Comparison of ENCODE assay signal across 7 cellular contexts in the genomic region with DNA sequence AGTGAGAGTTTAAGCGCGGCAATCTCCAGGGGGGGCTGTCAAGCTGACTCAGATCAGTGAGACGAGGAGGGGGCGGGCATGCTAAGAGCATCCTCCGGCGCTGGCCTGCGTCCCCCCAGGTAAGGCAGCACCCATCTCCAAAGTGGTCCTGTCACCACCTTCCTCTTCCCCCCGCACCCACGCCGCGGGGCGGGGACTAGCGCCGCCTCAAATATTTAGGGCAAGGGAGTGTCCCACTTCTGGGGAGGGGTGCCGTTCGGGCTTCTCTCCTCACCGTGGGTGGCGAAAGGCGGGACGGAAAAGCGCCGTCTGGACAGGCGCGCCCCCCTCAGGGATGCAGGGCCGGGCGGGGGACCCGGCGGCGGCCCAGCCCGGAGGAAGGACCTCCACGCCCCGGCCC. TPM values are rescaled to one million over a fixed set of nuclear protein-coding genes. Genes with fewer than 3 reads are reported as not detected.
DNase-seq lines count a peak whose midpoint lies in the region; ATAC-seq lines count a peak whose summit lies in the region.

No MANE protein-coding gene starts in this region.

- ATAC-seq in GM19023 (IDR thresholded peaks at IDR 0.05; ENCODE audit: unreplicated experiment) (peak; percentile 22), HG03039 (IDR thresholded peaks at IDR 0.05; ENCODE audit: unreplicated experiment) (peak; percentile 23)
- ATAC-seq in activated T-helper 17 cell treated with anti-CD3 and anti-CD28 coated beads, Interleukin-2, amount 50 U/mL, for 72 hours (replicated peaks), result no peak

- no peak overlapping the region for H2AK5ac ChIP-seq in mesendoderm (ENCODE audit: low read length)

- H3K79me1 ChIP-seq in mesendoderm (ENCODE audit: low read length), result no peaks in the 10 kb centered on the region

- no peak overlapping the region for H2BK120ac ChIP-seq in mesendoderm (ENCODE audit: low read depth, low read length)

- no peak overlapping the region for H3K27ac ChIP-seq in mesendoderm (ENCODE audit: low read depth, low read length)

- H3K4me1 ChIP-seq in mesendoderm (ENCODE audit: control insufficient read depth, low read depth, low read length), result peaks cover 5% of the 10 kb centered on the region

- H3K9ac ChIP-seq in mesendoderm (ENCODE audit: low read length), result peak overlapping the region; percentile 46

- H3K27me3 Mint-ChIP-seq in activated T-helper 17 cell treated with anti-CD3 and anti-CD28 coated beads, Interleukin-2, amount 50 U/mL, for 72 hours, result peaks cover 35% of the 10 kb centered on the region

- H3K4me2 ChIP-seq in mesendoderm (ENCODE audit: low read length), result peak overlapping the region; percentile 24

- H3K9me3 Mint-ChIP-seq in activated T-helper 17 cell treated with anti-CD3 and anti-CD28 coated beads, Interleukin-2, amount 50 U/mL, for 72 hours, result no peaks in the 10 kb centered on the region

- no peak overlapping the region for H2BK5ac ChIP-seq in mesendoderm (ENCODE audit: low read length)

- peaks cover 23% of the 10 kb centered on the region for H3K4me1 Mint-ChIP-seq in activated T-helper 17 cell treated with anti-CD3 and anti-CD28 coated beads, Interleukin-2, amount 50 U/mL, for 72 hours

- H3K4me3 Mint-ChIP-seq in activated T-helper 17 cell treated with anti-CD3 and anti-CD28 coated beads, Interleukin-2, amount 50 U/mL, for 72 hours, result peak overlapping the region; percentile 47

- H3K79me2 ChIP-seq in mesendoderm (ENCODE audit: control insufficient read depth, insufficient read depth, low read length), result no peaks in the 10 kb centered on the region

- H2BK15ac ChIP-seq in mesendoderm (replicated peaks; ENCODE audit: low read depth), result no peak overlapping the region

- H3K4me3 ChIP-seq in mesendoderm (ENCODE audit: low read length), result peak overlapping the region; percentile 26

- no peak overlapping the region for H3K27ac Mint-ChIP-seq in activated T-helper 17 cell treated with anti-CD3 and anti-CD28 coated beads, Interleukin-2, amount 50 U/mL, for 72 hours

- H4K5ac ChIP-seq in mesendoderm (ENCODE audit: low read length), result no peak overlapping the region

- H3K23ac ChIP-seq in mesendoderm (ENCODE audit: low read length), result no peak overlapping the region

- H3K4ac ChIP-seq in mesendoderm (ENCODE audit: low read depth, low read length), result no peak overlapping the region

- H3K36me3 Mint-ChIP-seq in activated T-helper 17 cell treated with anti-CD3 and anti-CD28 coated beads, Interleukin-2, amount 50 U/mL, for 72 hours (ENCODE audit: low read depth), result peaks cover 6% of the 10 kb centered on the region

- peaks cover 2% of the 10 kb centered on the region for H3K27me3 ChIP-seq in mesendoderm (ENCODE audit: insufficient read depth, low read length, poor library complexity)

- WGBS in mesendoderm (ENCODE audit: extremely low coverage, insufficient coverage, low lambda C conversion rate), result no CpG with 5 or more reads among the region's 32 CpGs

- no peak overlapping the region for H3K18ac ChIP-seq in mesendoderm (ENCODE audit: low read length)

- no peak for DNase-seq in mesendoderm
- no peak for DNase-seq in NCI-H446 (lab: John Stamatoyannopoulos, UW)
- no peak for DNase-seq in NCI-H1092 treated with DMSO at 0.1 percent for 48 hours (lab: John Stamatoyannopoulos, UW)
- no peak for DNase-seq in NCI-H128 (lab: John Stamatoyannopoulos, UW; ENCODE audit: unreplicated experiment)

- peak overlapping the region; percentile 65 for H3K56ac ChIP-seq in mesendoderm (ENCODE audit: low read length)

- H3K36me3 ChIP-seq in mesendoderm (ENCODE audit: control insufficient read depth, insufficient read depth, low read length), result no peaks in the 10 kb centered on the region

- no peak overlapping the region for H4K8ac ChIP-seq in mesendoderm (ENCODE audit: low read depth, low read length)

RNA-seq across cellular contexts. Expression of a gene that starts 0.4 kb away (rescaled TPM):
- total RNA-seq in activated T-helper 17 cell treated with anti-CD3 and anti-CD28 coated beads, Interleukin-2, amount 50 U/mL, for 72 hours, result 1 to 10 TPM; 1.1 to 3.5 TPM
- 3.4 TPM for polyA plus RNA-seq in mesendoderm (2013, experiment 1 of 2)
- polyA plus RNA-seq in mesendoderm (2013, experiment 2 of 2), result 3.7 TPM
